10 cellular contexts compared by ENCODE assay signal in the genomic region with DNA sequence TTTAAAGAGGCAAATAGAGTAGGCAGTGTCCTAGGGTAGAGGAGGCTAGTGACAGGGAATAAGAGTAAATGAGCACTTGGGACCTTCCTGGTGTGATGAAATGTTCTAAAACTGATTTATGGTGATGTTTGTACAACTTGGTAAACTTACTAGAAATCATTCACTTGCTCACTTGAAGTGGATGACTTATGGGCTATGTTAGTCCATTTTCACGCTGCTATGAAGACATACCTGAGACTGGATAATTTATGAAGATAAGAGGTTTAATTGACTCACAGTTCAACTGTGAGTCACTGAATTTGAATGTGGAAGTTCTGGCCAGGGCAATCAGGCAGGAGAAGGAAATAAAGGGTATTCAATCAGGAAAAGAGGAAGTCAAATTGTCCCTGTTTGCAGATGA.
"Had no signal": no experiment of that assay in that cellular context is flagged by ENCODE, and none has a peak within 500 bp of the region (broad histone marks: within the 10 kb centered on the region; RNA-seq: fewer than 3 reads in every experiment).

No MANE protein-coding gene starts in this region.

- DNase-seq: activated CD4-positive, alpha-beta T cell treated with anti-CD3 and anti-CD28 coated beads, Interleukin-2, amount 50 U/mL, for 1 hour; activated naive CD4-positive, alpha-beta T cell treated with anti-CD3 and anti-CD28 coated beads, Interleukin-2, amount 10 ng/mL, durations not matched to agents 7 days and 5 days; adrenal gland; effector memory CD4-positive, alpha-beta T cell; hypothalamus; mesenchymal stem cell; nephron progenitor cell; psoas muscle; stimulated activated CD4-positive, alpha-beta T cell treated with anti-CD3 and anti-CD28 coated beads, Interleukin-2, amount 100 ng/mL, for 48 hours; stimulated activated naive CD4-positive, alpha-beta T cell treated with Interleukin-2 at 50 U/mL for 16 hours had no signal

- H3K27ac ChIP-seq: adrenal gland, psoas muscle had no signal

- H3K4me3 ChIP-seq: adrenal gland, psoas muscle had no signal

- ATAC-seq: psoas muscle had no signal
